ENCODE assay signal across 8 cellular contexts in the genomic region with DNA sequence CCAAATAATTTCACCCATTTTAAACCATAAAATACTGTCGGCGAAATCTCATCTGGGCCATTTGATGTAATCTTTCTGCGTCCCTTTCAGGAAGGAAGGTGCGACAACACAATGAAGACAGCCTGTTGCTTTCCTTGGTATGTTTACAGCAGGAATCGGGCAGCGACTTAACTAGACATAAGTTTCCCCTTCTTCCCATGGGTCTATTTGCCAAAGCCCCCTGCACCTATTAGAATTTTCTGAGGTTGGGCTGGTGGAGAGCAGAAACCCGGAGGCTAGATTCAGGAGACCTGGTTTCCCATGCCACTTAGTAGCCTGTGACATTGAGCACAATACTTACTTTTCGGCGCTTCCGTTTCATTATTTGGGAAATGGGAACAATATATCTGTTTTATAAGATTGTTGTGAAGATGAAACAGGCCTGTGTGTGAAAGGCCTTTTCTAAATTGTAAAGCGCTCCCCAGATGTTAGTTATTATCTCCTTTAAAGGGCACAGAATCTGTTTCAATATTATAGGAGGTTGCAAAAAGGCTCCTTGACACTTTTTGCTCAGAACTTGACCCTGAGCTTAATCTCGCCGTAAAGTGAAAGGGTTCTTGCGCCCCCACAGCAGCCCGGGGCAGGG. TPM values are rescaled to one million over a fixed set of nuclear protein-coding genes. Genes with fewer than 3 reads are reported as not detected.
A peak's percentile ranks its signal among the peaks of the same experiment; 100 is the strongest.
DNase-seq lines count a peak whose midpoint lies in the region; ATAC-seq and TF ChIP-seq lines count a peak whose summit lies in the region.

No MANE protein-coding gene starts in this region.

- WGBS in liver = 14% methylated on average over 15 of the region's 15 CpGs
- WGBS in thyroid gland, 2 donors = 12 to 13% methylated on average over 13 to 15 of the region's 15 CpGs

- intact Hi-C loops in thyroid gland (cut with DNase I) = no loop called here

- H3K9ac ChIP-seq in BLaER1 (peak overlapping the region; percentile 92), liver (ENCODE audit: low read depth in 1 of 2, low read length in 2 of 2) (peak overlapping the region; percentile 83 to 91)

- no peak for TF ChIP-seq CTCF in LNCaP clone FGC (IDR thresholded peaks at IDR 0.05; ENCODE audit: control insufficient read depth, extremely low read depth, insufficient read depth)
- TF ChIP-seq CTCF in astrocyte of the spinal cord (IDR thresholded peaks at IDR 0.05; ENCODE audit: low read depth, low read length) = no peak
- TF ChIP-seq CTCF in liver (IDR thresholded peaks at IDR 0.05; ENCODE audit: low read depth, low read length, missing input control) = no peak
- TF ChIP-seq CTCF in thyroid gland (IDR thresholded peaks at IDR 0.05) = no peak

- no peak for ATAC-seq in GM21723 (IDR thresholded peaks at IDR 0.05; ENCODE audit: unreplicated experiment)
- ATAC-seq in GM21737 (IDR thresholded peaks at IDR 0.05; ENCODE audit: unreplicated experiment) = no peak

- H3K27me3 ChIP-seq in BLaER1 = no peaks in the 10 kb centered on the region
- H3K27me3 ChIP-seq in liver (ENCODE audit: control insufficient read depth in 4 of 4, insufficient read depth in 4 of 4, low read length in 3 of 4) = no peaks in the 10 kb centered on the region
- no peaks in the 10 kb centered on the region for H3K27me3 ChIP-seq in thyroid gland

- H3K27ac ChIP-seq in BLaER1 (peak overlapping the region; percentile 91), liver (ENCODE audit: low read depth in 1 of 2, low read length in 2 of 2) (peak overlapping the region; percentile 90 to 99), thyroid gland (peak overlapping the region; percentile 69 to 97 (median 96))

- peak overlapping the region; percentile 95 for H3K4me3 ChIP-seq in BLaER1
- peak overlapping the region; percentile 80 for H3K4me3 ChIP-seq in LNCaP clone FGC (ENCODE audit: low read depth, low read length)
- peak overlapping the region; percentile 84 for H3K4me3 ChIP-seq in astrocyte of the spinal cord (ENCODE audit: low read depth, low read length)
- peak overlapping the region; percentile 54 to 71 (median 67) for H3K4me3 ChIP-seq in liver (ENCODE audit: low read depth in 1 of 3, low read length in 3 of 3)
- H3K4me3 ChIP-seq in thyroid gland (replicated peaks in 1 of 3) = peak overlapping the region in 2 of 3 donors; percentile 13 to 71

- H3K4me1 ChIP-seq in BLaER1 (peaks cover 30% of the 10 kb centered on the region), liver (ENCODE audit: control insufficient read depth in 4 of 4, insufficient read depth in 4 of 4, low read length in 3 of 4) (peaks cover 6 to 30% (median 15%) of the 10 kb centered on the region in 4 donors), thyroid gland (peaks cover 19 to 28% of the 10 kb centered on the region in 2 donors)

- TF ChIP-seq POLR2A in thyroid gland (IDR thresholded peaks at IDR 0.05) = no peak

- DNase-seq in LNCaP clone FGC (ENCODE audit: low read depth) = no peak
- DNase-seq in astrocyte of the spinal cord (ENCODE audit: low read depth, low spot score) = peak; percentile 18
- DNase-seq in thyroid gland = no peak
- no peak for DNase-seq in activated CD4-positive, CD25-positive, alpha-beta regulatory T cell (lab: John Stamatoyannopoulos, UW)

- TF ChIP-seq RAD21 in liver (IDR thresholded peaks at IDR 0.05) = no peak

- peaks cover 14% of the 10 kb centered on the region for H3K36me3 ChIP-seq in BLaER1
- H3K36me3 ChIP-seq in liver (ENCODE audit: control insufficient read depth in 4 of 4, insufficient read depth in 3 of 4, low read depth in 1 of 4, low read length in 3 of 4) = no peaks in the 10 kb centered on the region
- no peaks in the 10 kb centered on the region for H3K36me3 ChIP-seq in thyroid gland

- in situ Hi-C loops in astrocyte of the spinal cord (cut with HindIII; ENCODE audit: low sequenced_read_pairs) = no loop called here

- H3K9me3 ChIP-seq in BLaER1 (no peaks in the 10 kb centered on the region), liver (ENCODE audit: control insufficient read depth in 4 of 4, low read length in 3 of 4) (no peaks in the 10 kb centered on the region), thyroid gland (no peaks in the 10 kb centered on the region)

- H3K4me2 ChIP-seq in BLaER1 = peak overlapping the region; percentile 94

- no peaks in the 10 kb centered on the region for H4K20me1 ChIP-seq in BLaER1

TF ChIP-seq in liver, 16 proteins besides CTCF, POLR2A, EP300 and RAD21:
- TF ChIP-seq, protein P1, sequence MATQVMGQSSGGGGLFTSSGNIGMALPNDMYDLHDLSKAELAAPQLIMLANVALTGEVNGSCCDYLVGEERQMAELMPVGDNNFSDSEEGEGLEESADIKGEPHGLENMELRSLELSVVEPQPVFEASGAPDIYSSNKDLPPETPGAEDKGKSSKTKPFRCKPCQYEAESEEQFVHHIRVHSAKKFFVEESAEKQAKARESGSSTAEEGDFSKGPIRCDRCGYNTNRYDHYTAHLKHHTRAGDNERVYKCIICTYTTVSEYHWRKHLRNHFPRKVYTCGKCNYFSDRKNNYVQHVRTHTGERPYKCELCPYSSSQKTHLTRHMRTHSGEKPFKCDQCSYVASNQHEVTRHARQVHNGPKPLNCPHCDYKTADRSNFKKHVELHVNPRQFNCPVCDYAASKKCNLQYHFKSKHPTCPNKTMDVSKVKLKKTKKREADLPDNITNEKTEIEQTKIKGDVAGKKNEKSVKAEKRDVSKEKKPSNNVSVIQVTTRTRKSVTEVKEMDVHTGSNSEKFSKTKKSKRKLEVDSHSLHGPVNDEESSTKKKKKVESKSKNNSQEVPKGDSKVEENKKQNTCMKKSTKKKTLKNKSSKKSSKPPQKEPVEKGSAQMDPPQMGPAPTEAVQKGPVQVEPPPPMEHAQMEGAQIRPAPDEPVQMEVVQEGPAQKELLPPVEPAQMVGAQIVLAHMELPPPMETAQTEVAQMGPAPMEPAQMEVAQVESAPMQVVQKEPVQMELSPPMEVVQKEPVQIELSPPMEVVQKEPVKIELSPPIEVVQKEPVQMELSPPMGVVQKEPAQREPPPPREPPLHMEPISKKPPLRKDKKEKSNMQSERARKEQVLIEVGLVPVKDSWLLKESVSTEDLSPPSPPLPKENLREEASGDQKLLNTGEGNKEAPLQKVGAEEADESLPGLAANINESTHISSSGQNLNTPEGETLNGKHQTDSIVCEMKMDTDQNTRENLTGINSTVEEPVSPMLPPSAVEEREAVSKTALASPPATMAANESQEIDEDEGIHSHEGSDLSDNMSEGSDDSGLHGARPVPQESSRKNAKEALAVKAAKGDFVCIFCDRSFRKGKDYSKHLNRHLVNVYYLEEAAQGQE (IDR thresholded peaks at IDR 0.05) = peak; percentile 60
- TF ChIP-seq, protein P2, sequence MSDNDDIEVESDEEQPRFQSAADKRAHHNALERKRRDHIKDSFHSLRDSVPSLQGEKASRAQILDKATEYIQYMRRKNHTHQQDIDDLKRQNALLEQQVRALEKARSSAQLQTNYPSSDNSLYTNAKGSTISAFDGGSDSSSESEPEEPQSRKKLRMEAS (IDR thresholded peaks at IDR 0.05) = no peak
- TF ChIP-seq RXRA (IDR thresholded peaks at IDR 0.05) (peak in 1 of 2 donors; percentile 56), YY1 (IDR thresholded peaks at IDR 0.05) (no peak), NR2F2 (IDR thresholded peaks at IDR 0.05) (peak; percentile 69), JUND (IDR thresholded peaks at IDR 0.05) (no peak), FOXA2 (IDR thresholded peaks at IDR 0.05) (no peak), HNF4G (IDR thresholded peaks at IDR 0.05) (no peak), EGR1 (IDR thresholded peaks at IDR 0.05; ENCODE audit: low read depth in 2 of 2) (no peak), FOXA1 (IDR thresholded peaks at IDR 0.05) (no peak), SP1 (IDR thresholded peaks at IDR 0.05) (no peak), TAF1 (conservative IDR thresholded peaks at IDR 0.05) (no peak), GABPA (IDR thresholded peaks at IDR 0.05 in 1 of 2, conservative IDR thresholded peaks at IDR 0.05 in 1 of 2) (peak in 1 of 2 donors; percentile 6), HNF4A (conservative IDR thresholded peaks at IDR 0.05) (no peak)
- TF ChIP-seq, protein P3, sequence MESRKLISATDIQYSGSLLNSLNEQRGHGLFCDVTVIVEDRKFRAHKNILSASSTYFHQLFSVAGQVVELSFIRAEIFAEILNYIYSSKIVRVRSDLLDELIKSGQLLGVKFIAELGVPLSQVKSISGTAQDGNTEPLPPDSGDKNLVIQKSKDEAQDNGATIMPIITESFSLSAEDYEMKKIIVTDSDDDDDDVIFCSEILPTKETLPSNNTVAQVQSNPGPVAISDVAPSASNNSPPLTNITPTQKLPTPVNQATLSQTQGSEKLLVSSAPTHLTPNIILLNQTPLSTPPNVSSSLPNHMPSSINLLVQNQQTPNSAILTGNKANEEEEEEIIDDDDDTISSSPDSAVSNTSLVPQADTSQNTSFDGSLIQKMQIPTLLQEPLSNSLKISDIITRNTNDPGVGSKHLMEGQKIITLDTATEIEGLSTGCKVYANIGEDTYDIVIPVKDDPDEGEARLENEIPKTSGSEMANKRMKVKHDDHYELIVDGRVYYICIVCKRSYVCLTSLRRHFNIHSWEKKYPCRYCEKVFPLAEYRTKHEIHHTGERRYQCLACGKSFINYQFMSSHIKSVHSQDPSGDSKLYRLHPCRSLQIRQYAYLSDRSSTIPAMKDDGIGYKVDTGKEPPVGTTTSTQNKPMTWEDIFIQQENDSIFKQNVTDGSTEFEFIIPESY (IDR thresholded peaks at IDR 0.05) = no peak
- TF ChIP-seq, protein P4, sequence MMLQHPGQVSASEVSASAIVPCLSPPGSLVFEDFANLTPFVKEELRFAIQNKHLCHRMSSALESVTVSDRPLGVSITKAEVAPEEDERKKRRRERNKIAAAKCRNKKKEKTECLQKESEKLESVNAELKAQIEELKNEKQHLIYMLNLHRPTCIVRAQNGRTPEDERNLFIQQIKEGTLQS (IDR thresholded peaks at IDR 0.05) = no peak

RNA-seq across cellular contexts. Expression of a gene that starts 0.6 kb away (rescaled TPM):
- total RNA-seq in liver = 10 to 100 TPM; 24.3 to 42.8 TPM
- polyA plus RNA-seq in liver = 10 to 100 TPM in 1 of 2 donors, 1 to 10 TPM in 1; 7.2 to 18.6 TPM
- 100 to 1,000 TPM; 155 to 238 (median 192) TPM for total RNA-seq in thyroid gland

RNA-seq across cellular contexts. Expression of a gene that starts 42.0 kb away (rescaled TPM):
- total RNA-seq in liver = not detected
- polyA plus RNA-seq in liver = under 1 TPM in 1 of 2 donors, not detected in 1; 0.09 TPM
- 1 to 10 TPM in 3 of 4 donors, not detected in 1; 2.3 to 5.3 (median 3.5) TPM for total RNA-seq in thyroid gland

Comparison
In these comparisons a context has a peak if more than half of its experiments do, and no peak if none do; other contexts are left out.
1. H3K4me3 ChIP-seq: peak in every context shown above with its lines; median percentile 95 in BLaER1; 84 in astrocyte of the spinal cord; 80 in LNCaP clone FGC; 67 in liver; 42 in thyroid gland.